In the genomic region with DNA sequence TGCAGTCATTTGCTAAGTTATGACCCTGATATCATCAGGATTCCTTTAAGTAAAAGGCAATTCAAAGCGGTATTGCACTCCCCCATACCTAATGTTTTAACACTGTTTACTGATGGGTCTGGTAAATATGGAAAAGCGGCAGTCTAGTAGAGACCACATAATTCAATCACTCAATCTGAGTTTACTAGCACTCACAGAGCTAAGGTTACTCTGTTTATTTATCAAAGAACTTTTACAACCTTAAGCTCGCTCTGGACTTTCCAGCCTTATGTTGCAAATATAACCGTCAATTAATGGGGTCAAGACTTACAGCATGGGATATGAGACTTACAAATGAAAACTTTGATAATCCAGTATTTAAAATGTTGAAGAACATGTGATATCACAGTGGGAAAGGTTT, we compare ENCODE assay signal across 1 cellular context.
TF ChIP-seq lines count a peak whose summit lies in the region.

No MANE protein-coding gene starts in this region.

TF ChIP-seq in HEK293, 187 proteins besides CTCF, POLR2A, EP300 and RAD21 (continued from another document and continues in another):
- TF ChIP-seq, protein P1, sequence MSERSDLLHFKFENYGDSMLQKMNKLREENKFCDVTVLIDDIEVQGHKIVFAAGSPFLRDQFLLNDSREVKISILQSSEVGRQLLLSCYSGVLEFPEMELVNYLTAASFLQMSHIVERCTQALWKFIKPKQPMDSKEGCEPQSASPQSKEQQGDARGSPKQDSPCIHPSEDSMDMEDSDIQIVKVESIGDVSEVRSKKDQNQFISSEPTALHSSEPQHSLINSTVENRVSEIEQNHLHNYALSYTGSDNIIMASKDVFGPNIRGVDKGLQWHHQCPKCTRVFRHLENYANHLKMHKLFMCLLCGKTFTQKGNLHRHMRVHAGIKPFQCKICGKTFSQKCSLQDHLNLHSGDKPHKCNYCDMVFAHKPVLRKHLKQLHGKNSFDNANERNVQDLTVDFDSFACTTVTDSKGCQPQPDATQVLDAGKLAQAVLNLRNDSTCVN (tag by site-specific recombination; optimal IDR thresholded peaks at IDR 0.05): no peak
- TF ChIP-seq, protein P2, sequence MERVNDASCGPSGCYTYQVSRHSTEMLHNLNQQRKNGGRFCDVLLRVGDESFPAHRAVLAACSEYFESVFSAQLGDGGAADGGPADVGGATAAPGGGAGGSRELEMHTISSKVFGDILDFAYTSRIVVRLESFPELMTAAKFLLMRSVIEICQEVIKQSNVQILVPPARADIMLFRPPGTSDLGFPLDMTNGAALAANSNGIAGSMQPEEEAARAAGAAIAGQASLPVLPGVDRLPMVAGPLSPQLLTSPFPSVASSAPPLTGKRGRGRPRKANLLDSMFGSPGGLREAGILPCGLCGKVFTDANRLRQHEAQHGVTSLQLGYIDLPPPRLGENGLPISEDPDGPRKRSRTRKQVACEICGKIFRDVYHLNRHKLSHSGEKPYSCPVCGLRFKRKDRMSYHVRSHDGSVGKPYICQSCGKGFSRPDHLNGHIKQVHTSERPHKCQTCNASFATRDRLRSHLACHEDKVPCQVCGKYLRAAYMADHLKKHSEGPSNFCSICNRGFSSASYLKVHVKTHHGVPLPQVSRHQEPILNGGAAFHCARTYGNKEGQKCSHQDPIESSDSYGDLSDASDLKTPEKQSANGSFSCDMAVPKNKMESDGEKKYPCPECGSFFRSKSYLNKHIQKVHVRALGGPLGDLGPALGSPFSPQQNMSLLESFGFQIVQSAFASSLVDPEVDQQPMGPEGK (tag by site-specific recombination; IDR thresholded peaks at IDR 0.05): peak; percentile 31; the same call in 1 of the 2 replicates
- TF ChIP-seq, protein P3, sequence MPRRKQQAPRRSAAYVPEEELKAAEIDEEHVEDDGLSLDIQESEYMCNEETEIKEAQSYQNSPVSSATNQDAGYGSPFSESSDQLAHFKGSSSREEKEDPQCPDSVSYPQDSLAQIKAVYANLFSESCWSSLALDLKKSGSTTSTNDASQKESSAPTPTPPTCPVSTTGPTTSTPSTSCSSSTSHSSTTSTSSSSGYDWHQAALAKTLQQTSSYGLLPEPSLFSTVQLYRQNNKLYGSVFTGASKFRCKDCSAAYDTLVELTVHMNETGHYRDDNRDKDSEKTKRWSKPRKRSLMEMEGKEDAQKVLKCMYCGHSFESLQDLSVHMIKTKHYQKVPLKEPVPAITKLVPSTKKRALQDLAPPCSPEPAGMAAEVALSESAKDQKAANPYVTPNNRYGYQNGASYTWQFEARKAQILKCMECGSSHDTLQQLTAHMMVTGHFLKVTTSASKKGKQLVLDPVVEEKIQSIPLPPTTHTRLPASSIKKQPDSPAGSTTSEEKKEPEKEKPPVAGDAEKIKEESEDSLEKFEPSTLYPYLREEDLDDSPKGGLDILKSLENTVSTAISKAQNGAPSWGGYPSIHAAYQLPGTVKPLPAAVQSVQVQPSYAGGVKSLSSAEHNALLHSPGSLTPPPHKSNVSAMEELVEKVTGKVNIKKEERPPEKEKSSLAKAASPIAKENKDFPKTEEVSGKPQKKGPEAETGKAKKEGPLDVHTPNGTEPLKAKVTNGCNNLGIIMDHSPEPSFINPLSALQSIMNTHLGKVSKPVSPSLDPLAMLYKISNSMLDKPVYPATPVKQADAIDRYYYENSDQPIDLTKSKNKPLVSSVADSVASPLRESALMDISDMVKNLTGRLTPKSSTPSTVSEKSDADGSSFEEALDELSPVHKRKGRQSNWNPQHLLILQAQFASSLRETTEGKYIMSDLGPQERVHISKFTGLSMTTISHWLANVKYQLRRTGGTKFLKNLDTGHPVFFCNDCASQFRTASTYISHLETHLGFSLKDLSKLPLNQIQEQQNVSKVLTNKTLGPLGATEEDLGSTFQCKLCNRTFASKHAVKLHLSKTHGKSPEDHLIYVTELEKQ (tag by site-specific recombination; IDR thresholded peaks at IDR 0.05; ENCODE audit: borderline replicate concordance): peak; percentile 65; the same call in 1 of the 2 replicates
- TF ChIP-seq ZBTB48 (tag by site-specific recombination; IDR thresholded peaks at IDR 0.05): no peak
- no peak for TF ChIP-seq ZNF404 (tag by site-specific recombination; IDR thresholded peaks at IDR 0.05)
- TF ChIP-seq ZNF133 (tag by site-specific recombination; IDR thresholded peaks at IDR 0.05): no peak
- TF ChIP-seq ZEB2 (tag by site-specific recombination; IDR thresholded peaks at IDR 0.05): peak; percentile 52; the same call in 1 of the 2 replicates
- TF ChIP-seq IKZF3 (tag by site-specific recombination; IDR thresholded peaks at IDR 0.05): peak; percentile 76
- TF ChIP-seq, protein P4, sequence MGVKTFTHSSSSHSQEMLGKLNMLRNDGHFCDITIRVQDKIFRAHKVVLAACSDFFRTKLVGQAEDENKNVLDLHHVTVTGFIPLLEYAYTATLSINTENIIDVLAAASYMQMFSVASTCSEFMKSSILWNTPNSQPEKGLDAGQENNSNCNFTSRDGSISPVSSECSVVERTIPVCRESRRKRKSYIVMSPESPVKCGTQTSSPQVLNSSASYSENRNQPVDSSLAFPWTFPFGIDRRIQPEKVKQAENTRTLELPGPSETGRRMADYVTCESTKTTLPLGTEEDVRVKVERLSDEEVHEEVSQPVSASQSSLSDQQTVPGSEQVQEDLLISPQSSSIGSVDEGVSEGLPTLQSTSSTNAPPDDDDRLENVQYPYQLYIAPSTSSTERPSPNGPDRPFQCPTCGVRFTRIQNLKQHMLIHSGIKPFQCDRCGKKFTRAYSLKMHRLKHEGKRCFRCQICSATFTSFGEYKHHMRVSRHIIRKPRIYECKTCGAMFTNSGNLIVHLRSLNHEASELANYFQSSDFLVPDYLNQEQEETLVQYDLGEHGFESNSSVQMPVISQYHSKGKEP (tag by site-specific recombination; IDR thresholded peaks at IDR 0.05): peak; percentile 78; the same call in 1 of the 2 replicates
- TF ChIP-seq GFI1B (tag by site-specific recombination; IDR thresholded peaks at IDR 0.05): peak; percentile 79; the same call in 1 of the 2 replicates
- TF ChIP-seq ZNF670 (tag by site-specific recombination; IDR thresholded peaks at IDR 0.05; ENCODE audit: low read depth): no peak
- TF ChIP-seq ZNF311 (tag by site-specific recombination; IDR thresholded peaks at IDR 0.05; ENCODE audit: borderline replicate concordance): no peak
- TF ChIP-seq, protein P5, sequence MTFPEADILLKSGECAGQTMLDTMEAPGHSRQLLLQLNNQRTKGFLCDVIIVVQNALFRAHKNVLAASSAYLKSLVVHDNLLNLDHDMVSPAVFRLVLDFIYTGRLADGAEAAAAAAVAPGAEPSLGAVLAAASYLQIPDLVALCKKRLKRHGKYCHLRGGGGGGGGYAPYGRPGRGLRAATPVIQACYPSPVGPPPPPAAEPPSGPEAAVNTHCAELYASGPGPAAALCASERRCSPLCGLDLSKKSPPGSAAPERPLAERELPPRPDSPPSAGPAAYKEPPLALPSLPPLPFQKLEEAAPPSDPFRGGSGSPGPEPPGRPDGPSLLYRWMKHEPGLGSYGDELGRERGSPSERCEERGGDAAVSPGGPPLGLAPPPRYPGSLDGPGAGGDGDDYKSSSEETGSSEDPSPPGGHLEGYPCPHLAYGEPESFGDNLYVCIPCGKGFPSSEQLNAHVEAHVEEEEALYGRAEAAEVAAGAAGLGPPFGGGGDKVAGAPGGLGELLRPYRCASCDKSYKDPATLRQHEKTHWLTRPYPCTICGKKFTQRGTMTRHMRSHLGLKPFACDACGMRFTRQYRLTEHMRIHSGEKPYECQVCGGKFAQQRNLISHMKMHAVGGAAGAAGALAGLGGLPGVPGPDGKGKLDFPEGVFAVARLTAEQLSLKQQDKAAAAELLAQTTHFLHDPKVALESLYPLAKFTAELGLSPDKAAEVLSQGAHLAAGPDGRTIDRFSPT (tag by site-specific recombination; IDR thresholded peaks at IDR 0.05): no peak; the same call in 1 of the 2 replicates
- TF ChIP-seq ZSCAN30 (tag by site-specific recombination; IDR thresholded peaks at IDR 0.05): peak; percentile 75
- TF ChIP-seq HOXD13 (CRISPR knock-in tag; IDR thresholded peaks at IDR 0.05; ENCODE audit: borderline replicate concordance): peak; percentile 64; the same call in 1 of the 2 replicates
- peak; percentile 61 for TF ChIP-seq ZNF596 (tag by site-specific recombination; IDR thresholded peaks at IDR 0.05)
- peak; percentile 90 for TF ChIP-seq ZNF843 (tag by site-specific recombination; IDR thresholded peaks at IDR 0.05)
- peak; percentile 55; the same call in 1 of the 2 replicates for TF ChIP-seq ZXDB (tag by site-specific recombination; IDR thresholded peaks at IDR 0.05)
- TF ChIP-seq ZNF707 (tag by site-specific recombination; IDR thresholded peaks at IDR 0.05): no peak
- TF ChIP-seq, protein P6, sequence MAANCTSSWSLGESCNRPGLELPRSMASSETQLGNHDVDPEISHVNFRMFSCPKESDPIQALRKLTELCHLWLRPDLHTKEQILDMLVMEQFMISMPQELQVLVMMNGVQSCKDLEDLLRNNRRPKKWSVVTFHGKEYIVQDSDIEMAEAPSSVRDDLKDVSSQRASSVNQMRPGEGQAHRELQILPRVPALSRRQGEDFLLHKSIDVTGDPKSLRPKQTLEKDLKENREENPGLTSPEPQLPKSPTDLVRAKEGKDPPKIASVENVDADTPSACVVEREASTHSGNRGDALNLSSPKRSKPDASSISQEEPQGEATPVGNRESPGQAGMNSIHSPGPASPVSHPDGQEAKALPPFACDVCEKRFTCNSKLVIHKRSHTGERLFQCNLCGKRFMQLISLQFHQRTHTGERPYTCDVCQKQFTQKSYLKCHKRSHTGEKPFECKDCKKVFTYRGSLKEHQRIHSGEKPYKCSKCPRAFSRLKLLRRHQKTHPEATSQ (tag by site-specific recombination; IDR thresholded peaks at IDR 0.05): no peak
- TF ChIP-seq KLF9 (tag by site-specific recombination; IDR thresholded peaks at IDR 0.05; ENCODE audit: low read depth): no peak
- no peak for TF ChIP-seq SCRT1 (tag by site-specific recombination; IDR thresholded peaks at IDR 0.05; ENCODE audit: borderline replicate concordance)
- peak; percentile 88 for TF ChIP-seq SP7 (tag by site-specific recombination; IDR thresholded peaks at IDR 0.05)
- peak; percentile 67 for TF ChIP-seq KLF8 (tag by site-specific recombination; IDR thresholded peaks at IDR 0.05)
- TF ChIP-seq TCF7L2 (IDR thresholded peaks at IDR 0.05; ENCODE audit: borderline replicate concordance, low read depth, low read length): peak; percentile 90; the same call in 1 of the 2 replicates
- TF ChIP-seq GLI2 (tag by site-specific recombination; IDR thresholded peaks at IDR 0.05; ENCODE audit: borderline replicate concordance, low read depth): no peak; the same call in 1 of the 2 replicates
- no peak for TF ChIP-seq ZNF2 (tag by site-specific recombination; IDR thresholded peaks at IDR 0.05)
- TF ChIP-seq KLF10 (tag by site-specific recombination; IDR thresholded peaks at IDR 0.05): peak; percentile 48; the same call in 1 of the 2 replicates
- TF ChIP-seq ZSCAN16 (tag by site-specific recombination; IDR thresholded peaks at IDR 0.05): no peak
- TF ChIP-seq, protein P7, sequence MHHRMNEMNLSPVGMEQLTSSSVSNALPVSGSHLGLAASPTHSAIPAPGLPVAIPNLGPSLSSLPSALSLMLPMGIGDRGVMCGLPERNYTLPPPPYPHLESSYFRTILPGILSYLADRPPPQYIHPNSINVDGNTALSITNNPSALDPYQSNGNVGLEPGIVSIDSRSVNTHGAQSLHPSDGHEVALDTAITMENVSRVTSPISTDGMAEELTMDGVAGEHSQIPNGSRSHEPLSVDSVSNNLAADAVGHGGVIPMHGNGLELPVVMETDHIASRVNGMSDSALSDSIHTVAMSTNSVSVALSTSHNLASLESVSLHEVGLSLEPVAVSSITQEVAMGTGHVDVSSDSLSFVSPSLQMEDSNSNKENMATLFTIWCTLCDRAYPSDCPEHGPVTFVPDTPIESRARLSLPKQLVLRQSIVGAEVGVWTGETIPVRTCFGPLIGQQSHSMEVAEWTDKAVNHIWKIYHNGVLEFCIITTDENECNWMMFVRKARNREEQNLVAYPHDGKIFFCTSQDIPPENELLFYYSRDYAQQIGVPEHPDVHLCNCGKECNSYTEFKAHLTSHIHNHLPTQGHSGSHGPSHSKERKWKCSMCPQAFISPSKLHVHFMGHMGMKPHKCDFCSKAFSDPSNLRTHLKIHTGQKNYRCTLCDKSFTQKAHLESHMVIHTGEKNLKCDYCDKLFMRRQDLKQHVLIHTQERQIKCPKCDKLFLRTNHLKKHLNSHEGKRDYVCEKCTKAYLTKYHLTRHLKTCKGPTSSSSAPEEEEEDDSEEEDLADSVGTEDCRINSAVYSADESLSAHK (tag by site-specific recombination; IDR thresholded peaks at IDR 0.05): peak; percentile 83
- TF ChIP-seq, protein P8, sequence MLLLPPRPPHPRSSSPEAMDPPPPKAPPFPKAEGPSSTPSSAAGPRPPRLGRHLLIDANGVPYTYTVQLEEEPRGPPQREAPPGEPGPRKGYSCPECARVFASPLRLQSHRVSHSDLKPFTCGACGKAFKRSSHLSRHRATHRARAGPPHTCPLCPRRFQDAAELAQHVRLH (tag by site-specific recombination; IDR thresholded peaks at IDR 0.05): peak; percentile 72; the same call in 1 of the 2 replicates
- peak; percentile 83 for TF ChIP-seq OVOL3 (tag by site-specific recombination; IDR thresholded peaks at IDR 0.05)
- TF ChIP-seq BCL11B (tag by site-specific recombination; IDR thresholded peaks at IDR 0.05; ENCODE audit: low read depth): no peak
- 0 out of 2 replicates have a peak, but pooled peaks have one; percentile 32 for TF ChIP-seq ZNF335 (tag by site-specific recombination; conservative IDR thresholded peaks at IDR 0.05)
- TF ChIP-seq ZNF544 (tag by site-specific recombination; IDR thresholded peaks at IDR 0.05): no peak
- TF ChIP-seq, protein P9, sequence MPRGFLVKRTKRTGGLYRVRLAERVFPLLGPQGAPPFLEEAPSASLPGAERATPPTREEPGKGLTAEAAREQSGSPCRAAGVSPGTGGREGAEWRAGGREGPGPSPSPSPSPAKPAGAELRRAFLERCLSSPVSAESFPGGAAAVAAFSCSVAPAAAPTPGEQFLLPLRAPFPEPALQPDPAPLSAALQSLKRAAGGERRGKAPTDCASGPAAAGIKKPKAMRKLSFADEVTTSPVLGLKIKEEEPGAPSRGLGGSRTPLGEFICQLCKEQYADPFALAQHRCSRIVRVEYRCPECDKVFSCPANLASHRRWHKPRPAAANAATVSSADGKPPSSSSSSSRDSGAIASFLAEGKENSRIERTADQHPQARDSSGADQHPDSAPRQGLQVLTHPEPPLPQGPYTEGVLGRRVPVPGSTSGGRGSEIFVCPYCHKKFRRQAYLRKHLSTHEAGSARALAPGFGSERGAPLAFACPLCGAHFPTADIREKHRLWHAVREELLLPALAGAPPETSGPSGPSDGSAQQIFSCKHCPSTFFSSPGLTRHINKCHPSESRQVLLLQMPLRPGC (tag by site-specific recombination; IDR thresholded peaks at IDR 0.05): peak; percentile 70; the same call in 1 of the 2 replicates
- TF ChIP-seq, protein P10, sequence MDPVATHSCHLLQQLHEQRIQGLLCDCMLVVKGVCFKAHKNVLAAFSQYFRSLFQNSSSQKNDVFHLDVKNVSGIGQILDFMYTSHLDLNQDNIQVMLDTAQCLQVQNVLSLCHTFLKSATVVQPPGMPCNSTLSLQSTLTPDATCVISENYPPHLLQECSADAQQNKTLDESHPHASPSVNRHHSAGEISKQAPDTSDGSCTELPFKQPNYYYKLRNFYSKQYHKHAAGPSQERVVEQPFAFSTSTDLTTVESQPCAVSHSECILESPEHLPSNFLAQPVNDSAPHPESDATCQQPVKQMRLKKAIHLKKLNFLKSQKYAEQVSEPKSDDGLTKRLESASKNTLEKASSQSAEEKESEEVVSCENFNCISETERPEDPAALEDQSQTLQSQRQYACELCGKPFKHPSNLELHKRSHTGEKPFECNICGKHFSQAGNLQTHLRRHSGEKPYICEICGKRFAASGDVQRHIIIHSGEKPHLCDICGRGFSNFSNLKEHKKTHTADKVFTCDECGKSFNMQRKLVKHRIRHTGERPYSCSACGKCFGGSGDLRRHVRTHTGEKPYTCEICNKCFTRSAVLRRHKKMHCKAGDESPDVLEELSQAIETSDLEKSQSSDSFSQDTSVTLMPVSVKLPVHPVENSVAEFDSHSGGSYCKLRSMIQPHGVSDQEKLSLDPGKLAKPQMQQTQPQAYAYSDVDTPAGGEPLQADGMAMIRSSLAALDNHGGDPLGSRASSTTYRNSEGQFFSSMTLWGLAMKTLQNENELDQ (tag by site-specific recombination; IDR thresholded peaks at IDR 0.05; ENCODE audit: low read depth): no peak
